ENCODE assay signal across 29 cellular contexts in the genomic region with DNA sequence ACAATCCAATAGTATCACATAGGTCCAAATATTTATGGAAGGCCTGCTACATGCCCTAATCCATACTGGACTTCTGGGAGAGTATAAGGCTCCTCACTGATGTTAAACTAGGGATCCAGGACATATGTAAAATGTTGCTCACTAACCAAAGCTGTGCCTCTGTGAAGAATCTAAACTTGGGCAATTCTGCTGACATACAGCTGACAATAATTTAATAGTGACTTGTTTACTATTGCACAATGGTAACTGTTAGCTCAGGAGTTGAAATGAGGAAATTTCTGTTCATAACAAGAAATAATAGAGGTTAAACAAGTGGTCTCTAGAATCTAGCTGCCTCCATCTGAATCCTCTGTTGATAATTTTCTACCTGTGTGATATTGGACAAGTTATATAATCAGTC. TPM values are rescaled to one million over a fixed set of nuclear protein-coding genes. Genes with fewer than 3 reads are reported as not detected.
"Had no signal": no experiment of that assay in that cellular context is flagged by ENCODE, and none has a peak within 500 bp of the region (broad histone marks: within the 10 kb centered on the region; RNA-seq: fewer than 3 reads in every experiment).

No MANE protein-coding gene starts in this region.

- DNase-seq: colonic mucosa; effector CD8-positive, alpha-beta T cell; endodermal cell; esophagus squamous epithelium; head of caudate nucleus; kidney; mesenchymal stem cell; mucosa of descending colon; naive B cell; pancreas; stimulated activated CD4-positive, alpha-beta T cell treated with anti-CD3 and anti-CD28 coated beads, Interleukin-4, amount 100 ng/mL, for 4 hours; stimulated activated naive CD8-positive, alpha-beta T cell treated with anti-CD3 and anti-CD28 coated beads, Interleukin-15, Interleukin-2, amounts not matched to agents 100 U/mL and 50 U/mL, for 24 hours; substantia nigra; testis; tibial artery had no signal

- H3K27ac ChIP-seq: colonic mucosa, esophagus squamous epithelium, neutrophil, pancreas, testis, tibial artery had no signal

- H3K9me3 ChIP-seq: colonic mucosa, esophagus squamous epithelium, mucosa of descending colon, neutrophil, pancreas, testis, tibial artery had no signal

- H3K27me3 ChIP-seq: colonic mucosa, esophagus squamous epithelium, neutrophil, pancreas, testis, tibial artery had no signal

- H3K36me3 ChIP-seq: colonic mucosa, esophagus squamous epithelium, neutrophil, pancreas, tibial artery had no signal

- H3K4me3 ChIP-seq: colonic mucosa, esophagus squamous epithelium, lung, mucosa of descending colon, pancreas, testis, tibial artery had no signal

- FAIRE-seq: frontal cortex, kidney, pancreas had no signal

- H3K4me1 ChIP-seq: colonic mucosa, esophagus squamous epithelium, pancreas, testis, tibial artery had no signal

- ATAC-seq: left lobe of liver; mucosa of descending colon; natural killer cell treated with Interleukin-12 subunit alpha and Interleukin-12 subunit beta and Interleukin-15 and Interleukin-18, amount 100 ng/mL, for 72 hours; pancreas; sciatic nerve; stimulated activated memory B cell treated with anti-CD40 and anti-IgM and Interleukin-4, amounts not matched to agents 10 μg/mL and 1 μg/mL and 100 μg/mL, for 72 hours; stimulated activated naive CD8-positive, alpha-beta T cell treated with anti-CD3 and anti-CD28 coated beads, Interleukin-15, Interleukin-2, amounts not matched to agents 100 U/mL and 50 U/mL, for 24 hours had no signal

RNA-seq across cellular contexts. Expression of a gene that starts 14.9 kb away (rescaled TPM):
- total RNA-seq: chondrocyte; colonic mucosa; endodermal cell; epithelial cell of proximal tubule; left lobe of liver; liver; lung; mesothelial cell of epicardium; mucosa of descending colon; natural killer cell treated with Interleukin-12 subunit alpha and Interleukin-12 subunit beta and Interleukin-15 and Interleukin-18, amount 100 ng/mL, for 72 hours; neural crest cell; omental fat pad; pancreas; posterior vena cava; sciatic nerve had no signal
- polyA plus RNA-seq: liver, lung, pancreas had no signal
